1 cellular context compared by ENCODE assay signal in the genomic region with DNA sequence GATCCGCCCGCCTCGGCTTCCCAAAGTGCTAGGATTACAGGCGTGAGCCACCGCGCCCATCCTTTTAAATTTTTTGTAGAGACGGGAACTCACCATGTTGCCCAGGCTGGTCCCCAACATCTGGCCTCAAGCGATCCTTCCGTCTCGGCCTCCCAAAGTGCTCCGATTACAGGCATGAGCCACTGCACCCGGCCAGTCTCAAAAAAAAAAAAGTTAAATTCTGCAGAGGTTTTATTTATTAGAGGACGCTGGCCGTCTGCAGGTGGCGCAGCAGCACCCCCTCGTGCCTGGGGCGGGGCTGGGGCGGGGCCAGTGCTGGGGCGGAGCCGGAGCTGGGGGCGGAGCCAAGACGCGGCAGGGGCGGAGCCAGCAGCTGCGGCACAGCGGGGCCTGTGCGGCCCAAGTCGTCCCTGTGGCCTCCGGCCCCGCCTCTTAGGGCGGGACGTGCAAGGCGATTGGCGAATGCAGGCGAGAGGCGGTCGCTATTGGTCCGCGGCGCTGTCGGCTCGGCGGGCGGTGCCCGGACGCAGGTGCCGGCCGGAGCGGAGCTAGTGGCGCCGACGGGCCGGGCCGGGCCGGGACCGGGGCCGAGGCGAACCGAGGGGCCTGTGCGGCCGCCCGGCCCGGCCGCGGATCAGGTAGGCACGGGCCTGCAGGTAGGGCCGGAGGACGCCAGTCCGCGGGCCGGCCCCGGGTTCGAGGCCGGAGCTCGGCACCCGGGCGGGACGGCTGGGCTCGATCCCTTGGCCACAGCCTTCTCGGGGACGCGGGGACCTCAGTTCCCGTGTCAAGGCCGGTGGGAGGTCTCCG.
TF ChIP-seq lines count a peak whose summit lies in the region.

A gene with protein sequence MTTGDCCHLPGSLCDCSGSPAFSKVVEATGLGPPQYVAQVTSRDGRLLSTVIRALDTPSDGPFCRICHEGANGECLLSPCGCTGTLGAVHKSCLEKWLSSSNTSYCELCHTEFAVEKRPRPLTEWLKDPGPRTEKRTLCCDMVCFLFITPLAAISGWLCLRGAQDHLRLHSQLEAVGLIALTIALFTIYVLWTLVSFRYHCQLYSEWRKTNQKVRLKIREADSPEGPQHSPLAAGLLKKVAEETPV (plus strand): TSS at position 523 of the 810 bp plus-strand sequence. CDS start 8,536 bp downstream, outside the sequence.

TF ChIP-seq in K562, 482 proteins besides CTCF, POLR2A, EP300 and RAD21 (continued from another document and continues in another):
- peak; percentile 86 for TF ChIP-seq HMGN3 (IDR thresholded peaks at IDR 0.05; ENCODE audit: borderline replicate concordance, extremely low read depth, insufficient read length, low read depth, low read length)
- TF ChIP-seq, protein P1, sequence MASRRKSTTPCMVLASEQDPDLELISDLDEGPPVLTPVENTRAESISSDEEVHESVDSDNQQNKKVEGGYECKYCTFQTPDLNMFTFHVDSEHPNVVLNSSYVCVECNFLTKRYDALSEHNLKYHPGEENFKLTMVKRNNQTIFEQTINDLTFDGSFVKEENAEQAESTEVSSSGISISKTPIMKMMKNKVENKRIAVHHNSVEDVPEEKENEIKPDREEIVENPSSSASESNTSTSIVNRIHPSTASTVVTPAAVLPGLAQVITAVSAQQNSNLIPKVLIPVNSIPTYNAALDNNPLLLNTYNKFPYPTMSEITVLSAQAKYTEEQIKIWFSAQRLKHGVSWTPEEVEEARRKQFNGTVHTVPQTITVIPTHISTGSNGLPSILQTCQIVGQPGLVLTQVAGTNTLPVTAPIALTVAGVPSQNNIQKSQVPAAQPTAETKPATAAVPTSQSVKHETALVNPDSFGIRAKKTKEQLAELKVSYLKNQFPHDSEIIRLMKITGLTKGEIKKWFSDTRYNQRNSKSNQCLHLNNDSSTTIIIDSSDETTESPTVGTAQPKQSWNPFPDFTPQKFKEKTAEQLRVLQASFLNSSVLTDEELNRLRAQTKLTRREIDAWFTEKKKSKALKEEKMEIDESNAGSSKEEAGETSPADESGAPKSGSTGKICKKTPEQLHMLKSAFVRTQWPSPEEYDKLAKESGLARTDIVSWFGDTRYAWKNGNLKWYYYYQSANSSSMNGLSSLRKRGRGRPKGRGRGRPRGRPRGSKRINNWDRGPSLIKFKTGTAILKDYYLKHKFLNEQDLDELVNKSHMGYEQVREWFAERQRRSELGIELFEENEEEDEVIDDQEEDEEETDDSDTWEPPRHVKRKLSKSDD (conservative IDR thresholded peaks at IDR 0.05; ENCODE audit: low read length), result no peak
- TF ChIP-seq ADNP (tag; IDR thresholded peaks at IDR 0.05), result no peak
- TF ChIP-seq ZNF124 (CRISPR knock-in tag; IDR thresholded peaks at IDR 0.05), result no peak
- TF ChIP-seq SRSF1 (IDR thresholded peaks at IDR 0.05; ENCODE audit: low read depth, low read length), result no peak
- TF ChIP-seq, protein P2, sequence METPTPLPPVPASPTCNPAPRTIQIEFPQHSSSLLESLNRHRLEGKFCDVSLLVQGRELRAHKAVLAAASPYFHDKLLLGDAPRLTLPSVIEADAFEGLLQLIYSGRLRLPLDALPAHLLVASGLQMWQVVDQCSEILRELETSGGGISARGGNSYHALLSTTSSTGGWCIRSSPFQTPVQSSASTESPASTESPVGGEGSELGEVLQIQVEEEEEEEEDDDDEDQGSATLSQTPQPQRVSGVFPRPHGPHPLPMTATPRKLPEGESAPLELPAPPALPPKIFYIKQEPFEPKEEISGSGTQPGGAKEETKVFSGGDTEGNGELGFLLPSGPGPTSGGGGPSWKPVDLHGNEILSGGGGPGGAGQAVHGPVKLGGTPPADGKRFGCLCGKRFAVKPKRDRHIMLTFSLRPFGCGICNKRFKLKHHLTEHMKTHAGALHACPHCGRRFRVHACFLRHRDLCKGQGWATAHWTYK (CRISPR knock-in tag; IDR thresholded peaks at IDR 0.05), result no peak
- TF ChIP-seq, protein P3, sequence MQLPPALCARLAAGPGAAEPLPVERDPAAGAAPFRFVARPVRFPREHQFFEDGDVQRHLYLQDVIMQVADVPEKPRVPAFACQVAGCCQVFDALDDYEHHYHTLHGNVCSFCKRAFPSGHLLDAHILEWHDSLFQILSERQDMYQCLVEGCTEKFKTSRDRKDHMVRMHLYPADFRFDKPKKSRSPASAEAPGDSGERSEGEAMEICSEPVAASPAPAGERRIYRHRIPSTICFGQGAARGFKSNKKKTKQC (CRISPR knock-in tag; IDR thresholded peaks at IDR 0.05), result no peak
- TF ChIP-seq, protein P4, sequence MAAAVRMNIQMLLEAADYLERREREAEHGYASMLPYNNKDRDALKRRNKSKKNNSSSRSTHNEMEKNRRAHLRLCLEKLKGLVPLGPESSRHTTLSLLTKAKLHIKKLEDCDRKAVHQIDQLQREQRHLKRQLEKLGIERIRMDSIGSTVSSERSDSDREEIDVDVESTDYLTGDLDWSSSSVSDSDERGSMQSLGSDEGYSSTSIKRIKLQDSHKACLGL (CRISPR knock-in tag; IDR thresholded peaks at IDR 0.05; ENCODE audit: borderline replicate concordance, poor library complexity, severe bottlenecking), result no peak
- no peak for TF ChIP-seq ZNF436 (CRISPR knock-in tag; IDR thresholded peaks at IDR 0.05)
- TF ChIP-seq, protein P5, sequence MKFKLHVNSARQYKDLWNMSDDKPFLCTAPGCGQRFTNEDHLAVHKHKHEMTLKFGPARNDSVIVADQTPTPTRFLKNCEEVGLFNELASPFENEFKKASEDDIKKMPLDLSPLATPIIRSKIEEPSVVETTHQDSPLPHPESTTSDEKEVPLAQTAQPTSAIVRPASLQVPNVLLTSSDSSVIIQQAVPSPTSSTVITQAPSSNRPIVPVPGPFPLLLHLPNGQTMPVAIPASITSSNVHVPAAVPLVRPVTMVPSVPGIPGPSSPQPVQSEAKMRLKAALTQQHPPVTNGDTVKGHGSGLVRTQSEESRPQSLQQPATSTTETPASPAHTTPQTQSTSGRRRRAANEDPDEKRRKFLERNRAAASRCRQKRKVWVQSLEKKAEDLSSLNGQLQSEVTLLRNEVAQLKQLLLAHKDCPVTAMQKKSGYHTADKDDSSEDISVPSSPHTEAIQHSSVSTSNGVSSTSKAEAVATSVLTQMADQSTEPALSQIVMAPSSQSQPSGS (CRISPR knock-in tag; IDR thresholded peaks at IDR 0.05), result no peak
- TF ChIP-seq PTBP1 (IDR thresholded peaks at IDR 0.05; ENCODE audit: low read depth, low read length), result no peak
- no peak for TF ChIP-seq ZNF785 (CRISPR knock-in tag; IDR thresholded peaks at IDR 0.05)
- TF ChIP-seq MTA3 (IDR thresholded peaks at IDR 0.05; ENCODE audit: borderline replicate concordance), result no peak
- TF ChIP-seq, protein P6, sequence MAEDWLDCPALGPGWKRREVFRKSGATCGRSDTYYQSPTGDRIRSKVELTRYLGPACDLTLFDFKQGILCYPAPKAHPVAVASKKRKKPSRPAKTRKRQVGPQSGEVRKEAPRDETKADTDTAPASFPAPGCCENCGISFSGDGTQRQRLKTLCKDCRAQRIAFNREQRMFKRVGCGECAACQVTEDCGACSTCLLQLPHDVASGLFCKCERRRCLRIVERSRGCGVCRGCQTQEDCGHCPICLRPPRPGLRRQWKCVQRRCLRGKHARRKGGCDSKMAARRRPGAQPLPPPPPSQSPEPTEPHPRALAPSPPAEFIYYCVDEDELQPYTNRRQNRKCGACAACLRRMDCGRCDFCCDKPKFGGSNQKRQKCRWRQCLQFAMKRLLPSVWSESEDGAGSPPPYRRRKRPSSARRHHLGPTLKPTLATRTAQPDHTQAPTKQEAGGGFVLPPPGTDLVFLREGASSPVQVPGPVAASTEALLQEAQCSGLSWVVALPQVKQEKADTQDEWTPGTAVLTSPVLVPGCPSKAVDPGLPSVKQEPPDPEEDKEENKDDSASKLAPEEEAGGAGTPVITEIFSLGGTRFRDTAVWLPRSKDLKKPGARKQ (CRISPR knock-in tag; IDR thresholded peaks at IDR 0.05), result no peak
- TF ChIP-seq, protein P7, sequence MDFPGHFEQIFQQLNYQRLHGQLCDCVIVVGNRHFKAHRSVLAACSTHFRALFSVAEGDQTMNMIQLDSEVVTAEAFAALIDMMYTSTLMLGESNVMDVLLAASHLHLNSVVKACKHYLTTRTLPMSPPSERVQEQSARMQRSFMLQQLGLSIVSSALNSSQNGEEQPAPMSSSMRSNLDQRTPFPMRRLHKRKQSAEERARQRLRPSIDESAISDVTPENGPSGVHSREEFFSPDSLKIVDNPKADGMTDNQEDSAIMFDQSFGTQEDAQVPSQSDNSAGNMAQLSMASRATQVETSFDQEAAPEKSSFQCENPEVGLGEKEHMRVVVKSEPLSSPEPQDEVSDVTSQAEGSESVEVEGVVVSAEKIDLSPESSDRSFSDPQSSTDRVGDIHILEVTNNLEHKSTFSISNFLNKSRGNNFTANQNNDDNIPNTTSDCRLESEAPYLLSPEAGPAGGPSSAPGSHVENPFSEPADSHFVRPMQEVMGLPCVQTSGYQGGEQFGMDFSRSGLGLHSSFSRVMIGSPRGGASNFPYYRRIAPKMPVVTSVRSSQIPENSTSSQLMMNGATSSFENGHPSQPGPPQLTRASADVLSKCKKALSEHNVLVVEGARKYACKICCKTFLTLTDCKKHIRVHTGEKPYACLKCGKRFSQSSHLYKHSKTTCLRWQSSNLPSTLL (IDR thresholded peaks at IDR 0.05), result no peak
- TF ChIP-seq PPARD (CRISPR knock-in tag; IDR thresholded peaks at IDR 0.05), result no peak
- no peak for TF ChIP-seq SMARCB1 (IDR thresholded peaks at IDR 0.05; ENCODE audit: insufficient read length, low read depth)
- no peak for TF ChIP-seq TRIM28 (IDR thresholded peaks at IDR 0.05)
- TF ChIP-seq KLF6 (CRISPR knock-in tag; IDR thresholded peaks at IDR 0.05; ENCODE audit: borderline replicate concordance), result no peak
- peak; percentile 92 for TF ChIP-seq CXXC5 (CRISPR knock-in tag; IDR thresholded peaks at IDR 0.05)
- TF ChIP-seq KDM2B (CRISPR knock-in tag; IDR thresholded peaks at IDR 0.05), result no peak
- no peak for TF ChIP-seq MCM5 (IDR thresholded peaks at IDR 0.05; ENCODE audit: low read depth)
- TF ChIP-seq ZNF212 (CRISPR knock-in tag; IDR thresholded peaks at IDR 0.05), result no peak
- TF ChIP-seq, protein P8, sequence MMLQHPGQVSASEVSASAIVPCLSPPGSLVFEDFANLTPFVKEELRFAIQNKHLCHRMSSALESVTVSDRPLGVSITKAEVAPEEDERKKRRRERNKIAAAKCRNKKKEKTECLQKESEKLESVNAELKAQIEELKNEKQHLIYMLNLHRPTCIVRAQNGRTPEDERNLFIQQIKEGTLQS (IDR thresholded peaks at IDR 0.05), result no peak
- TF ChIP-seq, protein P8 (CRISPR knock-in tag; conservative IDR thresholded peaks at IDR 0.05), result no peak
- TF ChIP-seq PTTG1 (tag; IDR thresholded peaks at IDR 0.05; ENCODE audit: low read depth), result no peak
- TF ChIP-seq GATAD2B (IDR thresholded peaks at IDR 0.05; ENCODE audit: borderline replicate concordance), result peak; percentile 76
- no peak for TF ChIP-seq HDGF (IDR thresholded peaks at IDR 0.05)
- TF ChIP-seq WHSC1 (IDR thresholded peaks at IDR 0.05; ENCODE audit: low read length), result no peak
- no peak for TF ChIP-seq GTF2A2 (tag; IDR thresholded peaks at IDR 0.05)
- no peak for TF ChIP-seq SREBF1 (IDR thresholded peaks at IDR 0.05; ENCODE audit: borderline replicate concordance, low read depth, low read length)
- TF ChIP-seq E2F3 (CRISPR knock-in tag; IDR thresholded peaks at IDR 0.05), result no peak
- TF ChIP-seq PYGO2 (tag; IDR thresholded peaks at IDR 0.05), result no peak
- TF ChIP-seq SRSF7 (optimal IDR thresholded peaks at IDR 0.05; ENCODE audit: low read depth, low read length), result no peak
- peak; percentile 55; the same call in 1 of the 2 replicates for TF ChIP-seq RBFOX2 (IDR thresholded peaks at IDR 0.05; ENCODE audit: low read depth, low read length)
- no peak for TF ChIP-seq ZC3H11A (IDR thresholded peaks at IDR 0.05; ENCODE audit: low read depth, low read length)
- TF ChIP-seq, protein P9, sequence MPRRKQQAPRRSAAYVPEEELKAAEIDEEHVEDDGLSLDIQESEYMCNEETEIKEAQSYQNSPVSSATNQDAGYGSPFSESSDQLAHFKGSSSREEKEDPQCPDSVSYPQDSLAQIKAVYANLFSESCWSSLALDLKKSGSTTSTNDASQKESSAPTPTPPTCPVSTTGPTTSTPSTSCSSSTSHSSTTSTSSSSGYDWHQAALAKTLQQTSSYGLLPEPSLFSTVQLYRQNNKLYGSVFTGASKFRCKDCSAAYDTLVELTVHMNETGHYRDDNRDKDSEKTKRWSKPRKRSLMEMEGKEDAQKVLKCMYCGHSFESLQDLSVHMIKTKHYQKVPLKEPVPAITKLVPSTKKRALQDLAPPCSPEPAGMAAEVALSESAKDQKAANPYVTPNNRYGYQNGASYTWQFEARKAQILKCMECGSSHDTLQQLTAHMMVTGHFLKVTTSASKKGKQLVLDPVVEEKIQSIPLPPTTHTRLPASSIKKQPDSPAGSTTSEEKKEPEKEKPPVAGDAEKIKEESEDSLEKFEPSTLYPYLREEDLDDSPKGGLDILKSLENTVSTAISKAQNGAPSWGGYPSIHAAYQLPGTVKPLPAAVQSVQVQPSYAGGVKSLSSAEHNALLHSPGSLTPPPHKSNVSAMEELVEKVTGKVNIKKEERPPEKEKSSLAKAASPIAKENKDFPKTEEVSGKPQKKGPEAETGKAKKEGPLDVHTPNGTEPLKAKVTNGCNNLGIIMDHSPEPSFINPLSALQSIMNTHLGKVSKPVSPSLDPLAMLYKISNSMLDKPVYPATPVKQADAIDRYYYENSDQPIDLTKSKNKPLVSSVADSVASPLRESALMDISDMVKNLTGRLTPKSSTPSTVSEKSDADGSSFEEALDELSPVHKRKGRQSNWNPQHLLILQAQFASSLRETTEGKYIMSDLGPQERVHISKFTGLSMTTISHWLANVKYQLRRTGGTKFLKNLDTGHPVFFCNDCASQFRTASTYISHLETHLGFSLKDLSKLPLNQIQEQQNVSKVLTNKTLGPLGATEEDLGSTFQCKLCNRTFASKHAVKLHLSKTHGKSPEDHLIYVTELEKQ (CRISPR knock-in tag; IDR thresholded peaks at IDR 0.05), result no peak
- TF ChIP-seq, protein P10, sequence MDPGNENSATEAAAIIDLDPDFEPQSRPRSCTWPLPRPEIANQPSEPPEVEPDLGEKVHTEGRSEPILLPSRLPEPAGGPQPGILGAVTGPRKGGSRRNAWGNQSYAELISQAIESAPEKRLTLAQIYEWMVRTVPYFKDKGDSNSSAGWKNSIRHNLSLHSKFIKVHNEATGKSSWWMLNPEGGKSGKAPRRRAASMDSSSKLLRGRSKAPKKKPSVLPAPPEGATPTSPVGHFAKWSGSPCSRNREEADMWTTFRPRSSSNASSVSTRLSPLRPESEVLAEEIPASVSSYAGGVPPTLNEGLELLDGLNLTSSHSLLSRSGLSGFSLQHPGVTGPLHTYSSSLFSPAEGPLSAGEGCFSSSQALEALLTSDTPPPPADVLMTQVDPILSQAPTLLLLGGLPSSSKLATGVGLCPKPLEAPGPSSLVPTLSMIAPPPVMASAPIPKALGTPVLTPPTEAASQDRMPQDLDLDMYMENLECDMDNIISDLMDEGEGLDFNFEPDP (CRISPR knock-in tag; IDR thresholded peaks at IDR 0.05), result no peak
- no peak for TF ChIP-seq CREBBP (IDR thresholded peaks at IDR 0.05; ENCODE audit: low read depth, low read length)
- TF ChIP-seq TAF1 (IDR thresholded peaks at IDR 0.05; ENCODE audit: control insufficient read depth, extremely low read depth, insufficient read depth, low read length, severe bottlenecking), result no peak
